Comparison of ENCODE assay signal across 1 cellular context in the genomic region with DNA sequence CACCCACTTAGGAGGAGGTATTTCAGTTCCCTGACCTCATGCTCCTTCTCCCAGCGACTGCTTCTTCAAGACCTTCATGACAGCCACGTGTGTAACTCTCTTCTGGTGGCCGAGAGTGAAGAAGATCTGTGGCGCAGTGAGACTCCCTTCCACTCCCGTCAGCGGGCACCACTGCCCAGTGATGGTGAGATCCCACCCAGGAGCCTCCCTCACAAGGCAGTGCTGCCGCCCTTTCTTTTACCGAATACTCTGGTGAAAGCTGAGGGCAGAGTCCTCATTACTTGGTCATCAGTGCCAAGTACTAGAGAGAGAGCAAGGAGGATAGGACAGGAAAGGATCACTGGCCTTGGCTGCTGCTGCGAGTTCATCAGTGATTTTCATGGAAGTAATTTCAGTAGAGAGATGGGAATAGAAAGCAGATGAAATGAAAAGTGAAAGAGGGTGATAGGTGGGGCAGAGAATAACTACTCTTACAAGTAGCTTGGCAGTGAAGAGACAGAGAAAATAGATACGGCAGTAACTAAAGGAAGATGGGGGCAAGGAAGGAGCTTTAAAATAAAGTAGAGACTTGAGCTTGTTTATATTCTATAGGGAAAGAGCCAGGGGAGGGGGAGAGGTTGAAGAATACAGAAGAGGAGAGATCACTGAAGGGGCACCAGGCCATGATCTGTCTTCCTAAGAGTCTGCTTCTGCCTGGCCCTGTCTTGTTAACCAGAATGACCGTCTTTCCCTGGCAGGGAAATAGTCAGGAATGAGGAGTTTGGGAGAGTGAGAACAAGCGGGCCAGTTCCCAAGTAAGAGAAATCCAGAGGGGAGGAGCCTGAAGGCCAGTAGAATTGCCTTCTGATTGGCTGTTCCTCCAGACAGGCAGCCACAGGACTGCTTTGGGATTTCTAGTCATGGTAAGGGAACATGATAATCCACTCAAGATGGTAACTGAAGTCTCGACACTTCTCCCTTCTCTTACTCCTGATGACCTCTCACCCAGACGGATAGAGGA.
TF ChIP-seq lines count a peak whose summit lies in the region.

No MANE protein-coding gene starts in this region.

TF ChIP-seq in IMR-90, 13 proteins besides CTCF, POLR2A, EP300 and RAD21 (continued from another document):
- TF ChIP-seq, protein P1, sequence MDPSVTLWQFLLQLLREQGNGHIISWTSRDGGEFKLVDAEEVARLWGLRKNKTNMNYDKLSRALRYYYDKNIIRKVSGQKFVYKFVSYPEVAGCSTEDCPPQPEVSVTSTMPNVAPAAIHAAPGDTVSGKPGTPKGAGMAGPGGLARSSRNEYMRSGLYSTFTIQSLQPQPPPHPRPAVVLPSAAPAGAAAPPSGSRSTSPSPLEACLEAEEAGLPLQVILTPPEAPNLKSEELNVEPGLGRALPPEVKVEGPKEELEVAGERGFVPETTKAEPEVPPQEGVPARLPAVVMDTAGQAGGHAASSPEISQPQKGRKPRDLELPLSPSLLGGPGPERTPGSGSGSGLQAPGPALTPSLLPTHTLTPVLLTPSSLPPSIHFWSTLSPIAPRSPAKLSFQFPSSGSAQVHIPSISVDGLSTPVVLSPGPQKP (IDR thresholded peaks at IDR 0.05; ENCODE audit: borderline replicate concordance, low read depth, low read length) = no peak
- TF ChIP-seq, protein P2, sequence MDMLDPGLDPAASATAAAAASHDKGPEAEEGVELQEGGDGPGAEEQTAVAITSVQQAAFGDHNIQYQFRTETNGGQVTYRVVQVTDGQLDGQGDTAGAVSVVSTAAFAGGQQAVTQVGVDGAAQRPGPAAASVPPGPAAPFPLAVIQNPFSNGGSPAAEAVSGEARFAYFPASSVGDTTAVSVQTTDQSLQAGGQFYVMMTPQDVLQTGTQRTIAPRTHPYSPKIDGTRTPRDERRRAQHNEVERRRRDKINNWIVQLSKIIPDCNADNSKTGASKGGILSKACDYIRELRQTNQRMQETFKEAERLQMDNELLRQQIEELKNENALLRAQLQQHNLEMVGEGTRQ (IDR thresholded peaks at IDR 0.05; ENCODE audit: low read depth, low read length) = no peak
- TF ChIP-seq CHD1 (IDR thresholded peaks at IDR 0.05; ENCODE audit: low read depth, low read length) (no peak), MAFK (IDR thresholded peaks at IDR 0.05; ENCODE audit: low read depth, low read length) (no peak), CEBPB (IDR thresholded peaks at IDR 0.05; ENCODE audit: low read depth, low read length) (no peak)
